Comparison of ENCODE assay signal across 8 cellular contexts in the genomic region with DNA sequence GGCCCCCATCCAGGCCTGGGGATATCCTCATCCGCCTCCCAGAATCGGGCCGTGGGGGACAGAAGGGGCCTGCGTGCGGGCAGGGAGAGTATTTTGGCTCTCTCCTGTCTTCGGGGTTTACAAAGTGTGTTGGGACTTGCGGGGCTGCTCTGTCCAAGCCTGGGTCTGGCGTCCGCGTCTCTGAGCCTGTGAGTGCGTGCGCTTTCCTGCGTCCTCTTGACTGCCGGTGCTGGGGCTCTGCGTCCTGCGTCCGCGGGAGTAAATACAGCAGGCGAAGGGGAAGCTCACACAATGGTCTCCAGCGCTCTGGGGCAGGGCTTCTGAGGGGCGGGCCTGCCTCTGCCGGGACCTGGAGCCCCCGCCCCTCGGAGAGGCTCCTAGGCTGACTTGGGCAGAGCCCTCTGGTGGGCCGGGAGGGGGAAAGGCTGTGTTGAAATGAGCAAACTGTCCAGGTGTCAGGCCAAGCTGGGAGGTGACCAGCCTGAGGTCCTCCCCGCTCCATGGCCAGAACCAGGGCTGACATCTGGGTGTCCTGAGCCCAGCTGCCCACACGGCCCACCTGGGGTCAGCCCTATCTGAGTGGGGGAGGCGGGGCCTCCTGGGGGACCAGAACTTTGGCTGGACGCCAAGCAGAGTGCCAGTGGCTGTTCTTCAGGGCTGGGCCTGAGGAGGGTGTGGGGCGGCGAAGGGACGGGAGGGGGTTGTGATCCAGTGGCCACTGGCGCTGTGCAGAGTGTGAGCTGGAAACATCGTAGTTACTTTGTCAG.
DNase-seq lines count a peak whose midpoint lies in the region; ATAC-seq, FAIRE-seq and TF ChIP-seq lines count a peak whose summit lies in the region.

No MANE protein-coding gene starts in this region.

- peak; percentile 62 for ATAC-seq in GM12878

- H2AFZ ChIP-seq in GM12878 (ENCODE audit: control insufficient read depth, low read depth, low read length) (0 out of 2 replicates have a peak overlapping the region, but pooled peaks have one; percentile 10), hepatocyte (no peak overlapping the region)

- DNase-seq in AG09309 (ENCODE audit: low read depth) (no peak), HFF-Myc (ENCODE audit: extremely low read depth, low read depth) (no peak), T-helper 9 cell (peak; percentile 59), GM12878 (ENCODE audit: low read depth, low spot score) (no peak), hepatocyte (ENCODE audit: low spot score) (peak; percentile 94), retinal pigment epithelial cell (ENCODE audit: low read depth) (peak; percentile 59), HT-29 (ENCODE audit: low spot score) (no peak), foreskin melanocyte (no peak)

- RAD21 ChIA-PET in GM12878 (lab: Charles Lee; ENCODE audit: unreplicated experiment), result interaction anchor here (1.0 to 1.4 kb wide), 7 partner anchors 15 to 89 kb away, joined by 3 to 4 read pairs (median 3); no protein-coding TSS in a partner anchor

- no peak for FAIRE-seq in GM12878 (lab: Jason Lieb, UNC)

- H4K20me1 ChIP-seq in GM12878 (ENCODE audit: control insufficient read depth, insufficient read depth), result peaks cover 6% of the 10 kb centered on the region; the same call in 1 of the 2 replicates
- peaks cover 54% of the 10 kb centered on the region for H4K20me1 ChIP-seq in hepatocyte (ENCODE audit: insufficient read depth, poor library complexity, severe bottlenecking)

- no peak for TF ChIP-seq EP300 in GM12878 (IDR thresholded peaks at IDR 0.05; ENCODE audit: borderline replicate concordance in 1 of 2, control insufficient read depth in 1 of 2, low read depth in 2 of 2, low read length in 2 of 2)

- H3K9me3 ChIP-seq in GM12878 (replicated peaks; ENCODE audit: control insufficient read depth, insufficient read depth, low read length) (no peaks in the 10 kb centered on the region), hepatocyte (ENCODE audit: low read depth) (no peaks in the 10 kb centered on the region)

- peak overlapping the region; percentile 64 for H3K9ac ChIP-seq in GM12878 (ENCODE audit: control insufficient read depth, insufficient read depth, low read length)

- H3K9me2 ChIP-seq in hepatocyte (replicated peaks; ENCODE audit: insufficient read depth), result no peaks in the 10 kb centered on the region

- in situ Hi-C loops in GM12878 (cut with MboI), result no loop called here

- SMC1A ChIA-PET in GM12878 (lab: Charles Lee; ENCODE audit: uncharacterized antibody, unreplicated experiment), result interaction anchor here (0.7 to 1.2 kb wide), 2 partner anchors 43 to 59 kb away, joined by 3 to 6 read pairs; no protein-coding TSS in a partner anchor

- intact Hi-C loops in GM12878 (cut with micrococcal nuclease; ENCODE audit: unreplicated experiment), result loop anchor here (5.0 kb wide), 1 partner anchor 42 kb away; no protein-coding TSS in a partner anchor

- POLR2A ChIA-PET in GM12878 (lab: Charles Lee), result no interaction called here

- WGBS in GM12878 (ENCODE audit: insufficient coverage, insufficient replicate concordance, low lambda C conversion rate, missing lambda C conversion rate), result 53% methylated on average over 32 of the region's 34 CpGs
- 3% methylated on average over 30 of the region's 34 CpGs for WGBS in hepatocyte (ENCODE audit: low lambda C conversion rate, missing lambda C conversion rate)

- H3K36me3 ChIP-seq in GM12878 (ENCODE audit: control insufficient read depth in 2 of 2, insufficient read depth in 2 of 2, low read length in 1 of 2) (peaks cover 0 to 3% of the 10 kb centered on the region in 2 experiments; a peak in 1 of 4 replicates), hepatocyte (replicated peaks; ENCODE audit: insufficient read depth, low read depth) (no peaks in the 10 kb centered on the region)

- TF ChIP-seq POLR2A in GM12878 (IDR thresholded peaks at IDR 0.05; ENCODE audit: low read depth, low read length), result peak; percentile 60; the same call in 1 of the 2 replicates

- H3K27me3 ChIP-seq in GM12878 (replicated peaks in 1 of 2; ENCODE audit: control insufficient read depth in 2 of 2, insufficient read depth in 2 of 2, low read length in 1 of 2) (no peaks in the 10 kb centered on the region), hepatocyte (no peaks in the 10 kb centered on the region)

- TF ChIP-seq RAD21 in GM12878 (IDR thresholded peaks at IDR 0.05; ENCODE audit: insufficient read depth, low read depth, low read length), result no peak

- H3K4me3 ChIP-seq in AG09309 (ENCODE audit: control insufficient read depth, low read depth, low read length) (peak overlapping the region; percentile 74), HFF-Myc (replicated peaks; ENCODE audit: low read depth, low read length) (peak overlapping the region; percentile 89), GM12878 (peak overlapping the region; percentile 58), hepatocyte (peak overlapping the region; percentile 89), retinal pigment epithelial cell (ENCODE audit: low read length) (peak overlapping the region; percentile 56)

- H3K4me2 ChIP-seq in GM12878 (ENCODE audit: control insufficient read depth, insufficient read depth) (peak overlapping the region; percentile 85), hepatocyte (peak overlapping the region; percentile 95)

- H3K27ac ChIP-seq in GM12878 (ENCODE audit: control insufficient read depth, insufficient read depth) (peak overlapping the region; percentile 48), hepatocyte (peak overlapping the region; percentile 96)

- TF ChIP-seq CTCF in AG09309 (IDR thresholded peaks at IDR 0.05; ENCODE audit: control insufficient read depth, insufficient read depth, low read depth, low read length, missing control alignments) (peak; percentile 31), HFF-Myc (IDR thresholded peaks at IDR 0.05; ENCODE audit: low read depth, low read length, missing control alignments) (peak; percentile 46), GM12878 (IDR thresholded peaks at IDR 0.05 in 2 of 3, conservative IDR thresholded peaks at IDR 0.05 in 1 of 3; ENCODE audit: control insufficient read depth in 2 of 3, extremely low read depth in 1 of 3, insufficient read depth in 1 of 3, low read depth in 3 of 3, low read length in 3 of 3) (peak in 2 of 3 experiments; percentile 23 to 34; a peak in 2 of 6 replicates), hepatocyte (IDR thresholded peaks at IDR 0.05; ENCODE audit: poor library complexity) (peak; percentile 44), retinal pigment epithelial cell (conservative IDR thresholded peaks at IDR 0.05; ENCODE audit: low read depth, low read length) (peak; percentile 33)

- CTCF ChIA-PET in GM12878 (lab: Yijun Ruan, JAX), result interaction anchor here (1.0 to 3.7 kb wide), 3 partner anchors 26 to 93 kb away, joined by 3 to 15 read pairs (median 7); no protein-coding TSS in a partner anchor

- peaks cover 56% of the 10 kb centered on the region for H3K79me2 ChIP-seq in GM12878 (ENCODE audit: control insufficient read depth, insufficient read depth, low read length)
- peaks cover 95% of the 10 kb centered on the region for H3K79me2 ChIP-seq in hepatocyte

- no TSS peak for BruUV-seq in GM12878 (replicated peaks; lab: Mats Ljungman, UMichigan)

- H3K4me1 ChIP-seq in GM12878 (ENCODE audit: control insufficient read depth, insufficient read depth, low read length) (peaks cover 41% of the 10 kb centered on the region), hepatocyte (ENCODE audit: insufficient read depth) (peaks cover 70% of the 10 kb centered on the region)

TF ChIP-seq in GM12878, 131 proteins besides CTCF, POLR2A, EP300 and RAD21 (continues in another document):
- TF ChIP-seq BRCA1 (IDR thresholded peaks at IDR 0.05; ENCODE audit: low read depth, low read length) (no peak), SUZ12 (IDR thresholded peaks at IDR 0.05; ENCODE audit: unreplicated experiment) (no peak), PAX8 (IDR thresholded peaks at IDR 0.05) (no peak), PML (IDR thresholded peaks at IDR 0.05; ENCODE audit: low read length) (no peak), DPF2 (IDR thresholded peaks at IDR 0.05) (0 out of 2 replicates have a peak, but pooled peaks have one; percentile 23), BACH1 (IDR thresholded peaks at IDR 0.05; ENCODE audit: borderline replicate concordance) (no peak), BHLHE40 (IDR thresholded peaks at IDR 0.05; ENCODE audit: borderline replicate concordance in 1 of 2, low read depth in 2 of 2, low read length in 1 of 2) (no peak), HDAC2 (IDR thresholded peaks at IDR 0.05) (no peak), HCFC1 (IDR thresholded peaks at IDR 0.05; ENCODE audit: low read length) (no peak), FOS (IDR thresholded peaks at IDR 0.05; ENCODE audit: borderline replicate concordance, extremely low read depth, insufficient read length) (no peak)
- TF ChIP-seq, protein P1, sequence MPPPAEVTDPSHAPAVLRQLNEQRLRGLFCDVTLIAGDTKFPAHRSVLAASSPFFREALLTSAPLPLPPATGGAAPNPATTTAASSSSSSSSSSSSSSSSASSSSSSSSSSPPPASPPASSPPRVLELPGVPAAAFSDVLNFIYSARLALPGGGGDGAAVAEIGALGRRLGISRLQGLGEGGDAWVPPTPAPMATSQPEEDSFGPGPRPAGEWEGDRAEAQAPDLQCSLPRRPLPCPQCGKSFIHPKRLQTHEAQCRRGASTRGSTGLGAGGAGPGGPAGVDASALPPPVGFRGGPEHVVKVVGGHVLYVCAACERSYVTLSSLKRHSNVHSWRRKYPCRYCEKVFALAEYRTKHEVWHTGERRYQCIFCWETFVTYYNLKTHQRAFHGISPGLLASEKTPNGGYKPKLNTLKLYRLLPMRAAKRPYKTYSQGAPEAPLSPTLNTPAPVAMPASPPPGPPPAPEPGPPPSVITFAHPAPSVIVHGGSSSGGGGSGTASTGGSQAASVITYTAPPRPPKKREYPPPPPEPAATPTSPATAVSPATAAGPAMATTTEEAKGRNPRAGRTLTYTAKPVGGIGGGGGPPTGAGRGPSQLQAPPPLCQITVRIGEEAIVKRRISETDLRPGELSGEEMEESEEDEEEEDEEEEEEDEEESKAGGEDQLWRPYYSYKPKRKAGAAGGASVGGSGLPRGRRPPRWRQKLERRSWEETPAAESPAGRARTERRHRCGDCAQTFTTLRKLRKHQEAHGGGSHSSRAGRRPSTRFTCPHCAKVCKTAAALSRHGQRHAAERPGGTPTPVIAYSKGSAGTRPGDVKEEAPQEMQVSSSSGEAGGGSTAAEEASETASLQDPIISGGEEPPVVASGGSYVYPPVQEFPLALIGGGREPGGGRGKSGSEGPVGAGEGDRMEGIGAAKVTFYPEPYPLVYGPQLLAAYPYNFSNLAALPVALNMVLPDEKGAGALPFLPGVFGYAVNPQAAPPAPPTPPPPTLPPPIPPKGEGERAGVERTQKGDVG (CRISPR knock-in tag; IDR thresholded peaks at IDR 0.05), result no peak
- TF ChIP-seq, protein P2, sequence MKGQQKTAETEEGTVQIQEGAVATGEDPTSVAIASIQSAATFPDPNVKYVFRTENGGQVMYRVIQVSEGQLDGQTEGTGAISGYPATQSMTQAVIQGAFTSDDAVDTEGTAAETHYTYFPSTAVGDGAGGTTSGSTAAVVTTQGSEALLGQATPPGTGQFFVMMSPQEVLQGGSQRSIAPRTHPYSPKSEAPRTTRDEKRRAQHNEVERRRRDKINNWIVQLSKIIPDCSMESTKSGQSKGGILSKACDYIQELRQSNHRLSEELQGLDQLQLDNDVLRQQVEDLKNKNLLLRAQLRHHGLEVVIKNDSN (IDR thresholded peaks at IDR 0.05; ENCODE audit: borderline replicate concordance, extremely low read length, insufficient read depth, low read depth, low read length), result no peak

Comparison
In these comparisons a context has a peak if more than half of its experiments do, and no peak if none do; other contexts are left out.
1. DNase-seq: peak in T-helper 9 cell (single experiment), hepatocyte (single experiment) and retinal pigment epithelial cell (single experiment); none in AG09309 (single experiment), HFF-Myc (single experiment), GM12878 (single experiment), HT-29 (single experiment) and foreskin melanocyte (single experiment).
2. Peak in every context shown above with its lines, with median percentiles within 50 percentile points of each other: H3K4me3 ChIP-seq and CTCF ChIP-seq.